11 cellular contexts compared by ENCODE assay signal in genomic region chr17:61495161-61495857, GRCh38. TPM values are rescaled to one million over a fixed set of nuclear protein-coding genes. Genes with fewer than 3 reads are reported as not detected.
DNase-seq lines count a peak whose midpoint lies in the region; ATAC-seq, FAIRE-seq and TF ChIP-seq lines count a peak whose summit lies in the region.
"Had no signal": no experiment of that assay in that cellular context is flagged by ENCODE, and none has a peak within 500 bp of the region (broad histone marks: within the 10 kb centered on the region; RNA-seq: fewer than 3 reads in every experiment).

No MANE protein-coding gene starts in this region.

- H3K27me3 ChIP-seq in brain microvascular endothelial cell (replicated peaks): no peaks in the 10 kb centered on the region
- H3K27me3 ChIP-seq in gastroesophageal sphincter: no peaks in the 10 kb centered on the region

- TF ChIP-seq CTCF in NB4 (IDR thresholded peaks at IDR 0.05; ENCODE audit: low read depth, low read length) (no peak), brain microvascular endothelial cell (IDR thresholded peaks at IDR 0.05; ENCODE audit: low read depth, low read length, missing control alignments) (no peak), osteocyte (IDR thresholded peaks at IDR 0.05) (no peak), gastroesophageal sphincter (IDR thresholded peaks at IDR 0.05) (no peak)

- 65 to 94% methylated on average over 11 to 21 of the region's 23 CpGs for WGBS in gastroesophageal sphincter (ENCODE audit: low coverage in 1 of 2), 2 donors

- in situ Hi-C loops in brain microvascular endothelial cell (cut with HindIII; ENCODE audit: low pct_ligation_motif_present, low sequenced_read_pairs): no loop called here

- H3K4me1 Mint-ChIP-seq in osteocyte (ENCODE audit: unreplicated experiment): peaks cover 19% of the 10 kb centered on the region

- no peak for ATAC-seq in gastroesophageal sphincter
- ATAC-seq in HG02852 (IDR thresholded peaks at IDR 0.05; ENCODE audit: unreplicated experiment): no peak

- H3K36me3 ChIP-seq in brain microvascular endothelial cell (replicated peaks) (no peaks in the 10 kb centered on the region), gastroesophageal sphincter (no peaks in the 10 kb centered on the region)
- H3K36me3 ChIP-seq: stomach had no signal

- no peaks in the 10 kb centered on the region for H3K9me3 ChIP-seq in gastroesophageal sphincter
- H3K9me3 ChIP-seq: stomach had no signal

- H3K4me3 Mint-ChIP-seq in osteocyte (ENCODE audit: unreplicated experiment): peak overlapping the region; percentile 16

- H3K27me3 Mint-ChIP-seq in osteocyte (ENCODE audit: unreplicated experiment): peaks cover 2% of the 10 kb centered on the region

- TF ChIP-seq EP300 in gastroesophageal sphincter (IDR thresholded peaks at IDR 0.05): no peak

- FAIRE-seq in GM12891 (lab: Jason Lieb, UNC): no peak

- H3K4me3 ChIP-seq in NB4 (ENCODE audit: low read depth, low read length) (peak overlapping the region; percentile 46), brain microvascular endothelial cell (ENCODE audit: low read depth, low read length) (peak overlapping the region; percentile 39), gastroesophageal sphincter (no peak overlapping the region)
- H3K4me3 ChIP-seq: stomach had no signal

- peaks cover 0 to 6% (median 0%) of the 10 kb centered on the region in 3 donors for H3K4me1 ChIP-seq in gastroesophageal sphincter
- H3K4me1 ChIP-seq: stomach had no signal

- H3K27ac ChIP-seq in brain microvascular endothelial cell (no peak overlapping the region), gastroesophageal sphincter (no peak overlapping the region)
- H3K27ac ChIP-seq: stomach had no signal

- H3K27ac Mint-ChIP-seq in osteocyte (ENCODE audit: unreplicated experiment): peak overlapping the region; percentile 14

- TF ChIP-seq POLR2A in GM12891 (IDR thresholded peaks at IDR 0.05; ENCODE audit: low read depth, low read length) (no peak), NB4 (IDR thresholded peaks at IDR 0.05; ENCODE audit: extremely low read depth, insufficient read length) (no peak), gastroesophageal sphincter (IDR thresholded peaks at IDR 0.05) (no peak)

- no peaks in the 10 kb centered on the region for H3K36me3 Mint-ChIP-seq in osteocyte (ENCODE audit: unreplicated experiment)

- peaks cover 3% of the 10 kb centered on the region for H3K9me3 Mint-ChIP-seq in osteocyte (ENCODE audit: unreplicated experiment)

- DNase-seq in GM12891 (ENCODE audit: insufficient read length, low spot score) (no peak), NB4 (ENCODE audit: low read depth) (peak; percentile 60), brain microvascular endothelial cell (no peak), osteocyte (ENCODE audit: extremely low spot score, unreplicated experiment) (no peak), kidney glomerular epithelial cell (lab: John Stamatoyannopoulos, UW) (no peak), HuH-7 (ENCODE audit: low spot score) (no peak)
- DNase-seq: amniotic stem cell, stomach had no signal

TF ChIP-seq in GM12891, 5 proteins besides CTCF, POLR2A, EP300 and RAD21:
- TF ChIP-seq POLR2AphosphoS5 (IDR thresholded peaks at IDR 0.05; ENCODE audit: low read depth, low read length) (no peak), SPI1 (IDR thresholded peaks at IDR 0.05; ENCODE audit: low read depth, low read length) (0 out of 2 replicates have a peak, but pooled peaks have one; percentile 0), TAF1 (IDR thresholded peaks at IDR 0.05; ENCODE audit: low read depth, low read length) (no peak), POU2F2 (IDR thresholded peaks at IDR 0.05; ENCODE audit: low read depth, low read length) (no peak)

RNA-seq across cellular contexts. Expression of gene TBX4, which starts 43.1 kb away (rescaled TPM):
- not detected for polyA plus RNA-seq in GM12891 (2012; ENCODE audit: low read depth, missing spikeins)
- total RNA-seq in osteocyte: not detected in 2 replicates
- under 1 TPM in 1 of 4 donors, not detected in 3; 0.27 TPM for total RNA-seq in gastroesophageal sphincter
- total RNA-seq: T-helper 2 cell treated with Interferon-gamma antibody and Interleukin-4, amounts not matched to agents 100 ng/mL and 5 ng/mL, for 36 hours had no signal

Comparison
In these comparisons a context has a peak if more than half of its experiments do, and no peak if none do; other contexts are left out.
1. H3K4me3 ChIP-seq: peak in NB4 (single experiment) and brain microvascular endothelial cell (single experiment); none in gastroesophageal sphincter (0 of 2).